In genomic region chr17:73474370-73474988, GRCh38 we compare ENCODE assay signal across 8 cellular contexts.
DNase-seq lines count a peak whose midpoint lies in the region; ATAC-seq lines count a peak whose summit lies in the region.

No MANE protein-coding gene starts in this region.

- DNase-seq in NCI-H82 (lab: John Stamatoyannopoulos, UW) = peak; percentile 59
- no peak for DNase-seq in NCI-H82 treated with DMSO at 0.1 percent for 48 hours (lab: John Stamatoyannopoulos, UW; ENCODE audit: unreplicated experiment)
- DNase-seq in RPMI7951 (ENCODE audit: low read depth) = peak; percentile 72
- DNase-seq in cardiac septum (ENCODE audit: low spot score) = peak; percentile 90
- peak; percentile 4 for DNase-seq in stimulated activated CD8-positive, alpha-beta memory T cell treated with anti-CD3 and anti-CD28 coated beads, Interleukin-7, amount 100 ng/mL, for 24 hours (ENCODE audit: low read depth)
- DNase-seq in immature natural killer cell = no peak

- peaks cover 7 to 14% of the 10 kb centered on the region in 2 donors for H3K4me1 Mint-ChIP-seq in immature natural killer cell

- H3K36me3 Mint-ChIP-seq in immature natural killer cell = peaks cover 0 to 3% (median 0%) of the 10 kb centered on the region in 3 donors

- ATAC-seq in activated CD4-positive, CD25-positive, alpha-beta regulatory T cell treated with anti-CD3 and anti-CD28 coated beads, Interleukin-2, amount 50 U/mL, for 24 hours = no peak
- ATAC-seq in GM19397 (IDR thresholded peaks at IDR 0.05; ENCODE audit: unreplicated experiment) = no peak

- peak overlapping the region in 1 of 5 donors; percentile 15 for H3K4me3 Mint-ChIP-seq in immature natural killer cell

- intact Hi-C loops in cardiac septum (cut with DNase I) = no loop called here

- H3K27me3 Mint-ChIP-seq in immature natural killer cell (ENCODE audit: low read depth in 3 of 3) = peaks cover 4 to 24% (median 11%) of the 10 kb centered on the region in 3 donors

- peaks cover 0 to 2% (median 0%) of the 10 kb centered on the region in 6 donors for H3K9me3 Mint-ChIP-seq in immature natural killer cell

- H3K27ac Mint-ChIP-seq in immature natural killer cell = no peak overlapping the region

Comparison
In these comparisons a context has a peak if more than half of its experiments do, and no peak if none do; other contexts are left out.
1. DNase-seq: peak in NCI-H82 (single experiment), RPMI7951 (single experiment), cardiac septum (single experiment) and stimulated activated CD8-positive, alpha-beta memory T cell treated with anti-CD3 and anti-CD28 coated beads, Interleukin-7, amount 100 ng/mL, for 24 hours (single experiment); none in NCI-H82 treated with DMSO at 0.1 percent for 48 hours (single experiment) and immature natural killer cell (0 of 3).